Comparison of ENCODE assay signal across 1 cellular context in genomic region chr16:46866286-46866685, GRCh38.
A peak's percentile ranks its signal among the peaks of the same experiment; 100 is the strongest.
TF ChIP-seq lines count a peak whose summit lies in the region.

No MANE protein-coding gene starts in this region.

TF ChIP-seq in HepG2, 621 proteins besides CTCF, POLR2A, EP300 and RAD21 (continued from another document and continues in another):
- TF ChIP-seq KLF16 (CRISPR knock-in tag; IDR thresholded peaks at IDR 0.05): peak in 1 of 2 experiments; percentile 28; a peak in 1 of 4 replicates
- peak in 1 of 2 experiments; percentile 96; a peak in 2 of 4 replicates for TF ChIP-seq ATF4 (CRISPR knock-in tag; IDR thresholded peaks at IDR 0.05)
- TF ChIP-seq FOXO1 (CRISPR knock-in tag; IDR thresholded peaks at IDR 0.05): peak; percentile 38; the same call in 1 of the 2 replicates
- no peak for TF ChIP-seq ZNF672 (CRISPR knock-in tag; IDR thresholded peaks at IDR 0.05)
- TF ChIP-seq SKI (IDR thresholded peaks at IDR 0.05; ENCODE audit: partially characterized antibody): peak; percentile 49
- peak; percentile 76 for TF ChIP-seq HMG20A (CRISPR knock-in tag; IDR thresholded peaks at IDR 0.05; ENCODE audit: borderline replicate concordance)
- TF ChIP-seq IRF9 (CRISPR knock-in tag; IDR thresholded peaks at IDR 0.05; ENCODE audit: borderline replicate concordance): no peak
- TF ChIP-seq SALL1 (CRISPR knock-in tag; IDR thresholded peaks at IDR 0.05): peak; percentile 62
- no peak for TF ChIP-seq ZBTB43 (CRISPR knock-in tag; conservative IDR thresholded peaks at IDR 0.05)
- TF ChIP-seq NCOA2 (CRISPR knock-in tag; IDR thresholded peaks at IDR 0.05): peak; percentile 37; the same call in 1 of the 2 replicates
- TF ChIP-seq ZNF609 (CRISPR knock-in tag; IDR thresholded peaks at IDR 0.05; ENCODE audit: borderline replicate concordance): peak; percentile 38; the same call in 1 of the 2 replicates
- TF ChIP-seq HNF4A (CRISPR knock-in tag; IDR thresholded peaks at IDR 0.05): peak; percentile 59
- TF ChIP-seq ZBTB25 (CRISPR knock-in tag; IDR thresholded peaks at IDR 0.05): 0 out of 2 replicates have a peak, but pooled peaks have one; percentile 31
- TF ChIP-seq YY1 (IDR thresholded peaks at IDR 0.05; ENCODE audit: insufficient read depth, insufficient replicate concordance, low read depth, low read length): peak; percentile 26
- peak; percentile 95 for TF ChIP-seq FOXP4 (CRISPR knock-in tag; IDR thresholded peaks at IDR 0.05)
- 0 out of 2 replicates have a peak, but pooled peaks have one; percentile 27 for TF ChIP-seq ZGPAT (CRISPR knock-in tag; IDR thresholded peaks at IDR 0.05)
- peak; percentile 36; the same call in 1 of the 2 replicates for TF ChIP-seq ELF3 (CRISPR knock-in tag; IDR thresholded peaks at IDR 0.05)
- peak; percentile 44; the same call in 1 of the 2 replicates for TF ChIP-seq ZSCAN5A (CRISPR knock-in tag; IDR thresholded peaks at IDR 0.05; ENCODE audit: borderline replicate concordance)
- no peak for TF ChIP-seq ZNF850 (CRISPR knock-in tag; conservative IDR thresholded peaks at IDR 0.05)
- peak; percentile 74 to 90 for TF ChIP-seq NR2F1 (CRISPR knock-in tag; IDR thresholded peaks at IDR 0.05)
- TF ChIP-seq SOX6 (IDR thresholded peaks at IDR 0.05): no peak
- TF ChIP-seq SOX6 (CRISPR knock-in tag; IDR thresholded peaks at IDR 0.05): peak; percentile 75
- peak; percentile 15; the same call in 1 of the 2 replicates for TF ChIP-seq ATF2 (CRISPR knock-in tag; IDR thresholded peaks at IDR 0.05)
- 0 out of 2 replicates have a peak, but pooled peaks have one; percentile 15 for TF ChIP-seq PHF21A (CRISPR knock-in tag; IDR thresholded peaks at IDR 0.05)
- TF ChIP-seq KDM4B (CRISPR knock-in tag; IDR thresholded peaks at IDR 0.05): 0 out of 2 replicates have a peak, but pooled peaks have one; percentile 33
- peak; percentile 43; the same call in 1 of the 2 replicates for TF ChIP-seq HOXA5 (CRISPR knock-in tag; IDR thresholded peaks at IDR 0.05)
- TF ChIP-seq ZFYVE20 (CRISPR knock-in tag; IDR thresholded peaks at IDR 0.05; ENCODE audit: borderline replicate concordance, low read depth): no peak
- TF ChIP-seq POLR2AphosphoS2 (IDR thresholded peaks at IDR 0.05; ENCODE audit: low read depth, low read length): no peak
- TF ChIP-seq ZIK1 (CRISPR knock-in tag; IDR thresholded peaks at IDR 0.05; ENCODE audit: borderline replicate concordance, low read depth): no peak
- 0 out of 2 replicates have a peak, but pooled peaks have one; percentile 32 for TF ChIP-seq ZNF800 (CRISPR knock-in tag; IDR thresholded peaks at IDR 0.05)
- no peak for TF ChIP-seq ZNF326 (CRISPR knock-in tag; IDR thresholded peaks at IDR 0.05; ENCODE audit: borderline replicate concordance)
- TF ChIP-seq GMEB2 (CRISPR knock-in tag; IDR thresholded peaks at IDR 0.05; ENCODE audit: low read depth): no peak
- TF ChIP-seq RARA (CRISPR knock-in tag; IDR thresholded peaks at IDR 0.05): peak; percentile 87
- TF ChIP-seq ZNF788 (CRISPR knock-in tag; IDR thresholded peaks at IDR 0.05; ENCODE audit: borderline replicate concordance): no peak
- no peak for TF ChIP-seq SRSF9 (IDR thresholded peaks at IDR 0.05; ENCODE audit: borderline replicate concordance, insufficient read depth, low read depth, low read length, poor library complexity, severe bottlenecking)
